ENCODE assay signal across 20 cellular contexts in genomic region chr7:4909891-4910290, GRCh38.
A peak's percentile ranks its signal among the peaks of the same experiment; 100 is the strongest.
DNase-seq lines count a peak whose midpoint lies in the region; FAIRE-seq and TF ChIP-seq lines count a peak whose summit lies in the region.
"Had no signal": no experiment of that assay in that cellular context is flagged by ENCODE, and none has a peak within 500 bp of the region (broad histone marks: within the 10 kb centered on the region; RNA-seq: fewer than 3 reads in every experiment).

No MANE protein-coding gene starts in this region.

- no peak for TF ChIP-seq EP300 in Ishikawa (IDR thresholded peaks at IDR 0.05; ENCODE audit: borderline replicate concordance)

- DNase-seq in left kidney (ENCODE audit: low read depth, low spot score) (peak; percentile 50), urothelium cell line (ENCODE audit: low spot score) (no peak), GM19239 (ENCODE audit: insufficient read length, low spot score) (no peak)
- no peak for DNase-seq in activated CD4-positive, alpha-beta T cell treated with anti-CD3 and anti-CD28 coated beads, Interleukin-2, amount 50 U/mL, for 48 hours
- no peak for DNase-seq in activated CD4-positive, alpha-beta T cell treated with anti-CD3 and anti-CD28 coated beads for 48 hours
- DNase-seq: Caco-2; CD4-positive, CD25-positive, alpha-beta regulatory T cell; CD8-positive, alpha-beta T cell; DMS153; DMS79; EL; GDM1; GOT3 had no signal

- no peaks in the 10 kb centered on the region for H3K9me3 ChIP-seq in HEK293 (ENCODE audit: control insufficient read depth, insufficient read depth, low read depth, low read length)
- H3K9me3 ChIP-seq: HAP-1 had no signal

- H3K4me3 ChIP-seq in HEK293 (ENCODE audit: low read depth, low read length): no peak overlapping the region
- H3K4me3 ChIP-seq: BLaER1, GM12878, HAP-1 had no signal

- no peak overlapping the region for H3K27ac ChIP-seq in HEK293 (ENCODE audit: extremely low read depth, low read depth, low read length)
- H3K27ac ChIP-seq: BLaER1, C4-2B had no signal

- no peaks in the 10 kb centered on the region for H3K4me1 ChIP-seq in HEK293 (ENCODE audit: control insufficient read depth, insufficient read depth, low read length)
- H3K4me1 ChIP-seq: Caco-2, HAP-1 had no signal

- TF ChIP-seq CTCF in HEK293 (tag by site-specific recombination; IDR thresholded peaks at IDR 0.05): no peak

- H3K36me3 ChIP-seq in HEK293 (ENCODE audit: control insufficient read depth in 2 of 2, insufficient read depth in 1 of 2, low read length in 2 of 2): no peaks in the 10 kb centered on the region
- H3K36me3 ChIP-seq: BLaER1, HAP-1 had no signal

- CTCF ChIA-PET in HEK293 (lab: Yijun Ruan, JAX): no interaction called here

- TF ChIP-seq RAD21 in Ishikawa (IDR thresholded peaks at IDR 0.05; ENCODE audit: low read depth): no peak

- POLR2A ChIA-PET in HEK293 (lab: Yijun Ruan, JAX): no interaction called here

- FAIRE-seq in urothelium cell line (lab: Jason Lieb, UNC) (peak; percentile 92), GM19239 (lab: Jason Lieb, UNC) (no peak)
- FAIRE-seq: GM12878, H54 had no signal

TF ChIP-seq in HEK293, 187 proteins besides CTCF, POLR2A, EP300 and RAD21:
- TF ChIP-seq SCRT2 (tag by site-specific recombination; IDR thresholded peaks at IDR 0.05) (0 out of 2 replicates have a peak, but pooled peaks have one; percentile 20), ZNF654 (tag by site-specific recombination; IDR thresholded peaks at IDR 0.05; ENCODE audit: low read depth) (no peak), ZNF214 (tag by site-specific recombination; IDR thresholded peaks at IDR 0.05; ENCODE audit: borderline replicate concordance) (no peak), GFI1B (tag by site-specific recombination; IDR thresholded peaks at IDR 0.05) (no peak), ZSCAN18 (tag by site-specific recombination; IDR thresholded peaks at IDR 0.05) (no peak), KLF16 (tag by site-specific recombination; IDR thresholded peaks at IDR 0.05) (no peak)
- TF ChIP-seq, protein P1, sequence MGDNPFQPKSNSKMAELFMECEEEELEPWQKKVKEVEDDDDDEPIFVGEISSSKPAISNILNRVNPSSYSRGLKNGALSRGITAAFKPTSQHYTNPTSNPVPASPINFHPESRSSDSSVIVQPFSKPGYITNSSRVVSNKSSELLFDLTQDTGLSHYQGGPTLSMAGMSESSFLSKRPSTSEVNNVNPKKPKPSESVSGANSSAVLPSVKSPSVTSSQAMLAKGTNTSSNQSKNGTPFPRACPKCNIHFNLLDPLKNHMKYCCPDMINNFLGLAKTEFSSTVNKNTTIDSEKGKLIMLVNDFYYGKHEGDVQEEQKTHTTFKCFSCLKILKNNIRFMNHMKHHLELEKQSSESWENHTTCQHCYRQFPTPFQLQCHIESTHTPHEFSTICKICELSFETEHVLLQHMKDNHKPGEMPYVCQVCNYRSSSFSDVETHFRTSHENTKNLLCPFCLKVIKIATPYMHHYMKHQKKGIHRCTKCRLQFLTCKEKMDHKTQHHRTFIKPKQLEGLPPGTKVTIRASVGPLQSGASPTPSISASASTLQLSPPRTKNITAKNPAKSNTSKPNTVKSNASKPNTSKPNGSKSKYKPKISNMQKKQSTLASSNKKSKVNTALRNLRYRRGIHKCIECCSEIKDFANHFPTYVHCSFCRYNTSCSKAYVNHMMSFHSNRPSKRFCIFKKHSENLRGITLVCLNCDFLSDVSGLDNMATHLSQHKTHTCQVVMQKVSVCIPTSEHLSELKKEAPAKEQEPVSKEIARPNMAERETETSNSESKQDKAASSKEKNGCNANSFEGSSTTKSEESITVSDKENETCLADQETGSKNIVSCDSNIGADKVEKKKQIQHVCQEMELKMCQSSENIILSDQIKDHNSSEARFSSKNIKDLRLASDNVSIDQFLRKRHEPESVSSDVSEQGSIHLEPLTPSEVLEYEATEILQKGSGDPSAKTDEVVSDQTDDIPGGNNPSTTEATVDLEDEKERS (tag by site-specific recombination; IDR thresholded peaks at IDR 0.05): no peak

TF ChIP-seq in Ishikawa, 13 proteins besides CTCF, POLR2A, EP300 and RAD21:
- TF ChIP-seq REST (IDR thresholded peaks at IDR 0.05; ENCODE audit: low read depth) (peak; percentile 44; the same call in 1 of the 2 replicates), USF1 (IDR thresholded peaks at IDR 0.05) (no peak)
TF ChIP-seq in Ishikawa: peak in this region for 1.
